15 cellular contexts compared by ENCODE assay signal in genomic region chr5:143806568-143806967, GRCh38. TPM values are rescaled to one million over a fixed set of nuclear protein-coding genes. Genes with fewer than 3 reads are reported as not detected.
A peak's percentile ranks its signal among the peaks of the same experiment; 100 is the strongest.
DNase-seq lines count a peak whose midpoint lies in the region; ATAC-seq and TF ChIP-seq lines count a peak whose summit lies in the region.
"Had no signal": no experiment of that assay in that cellular context is flagged by ENCODE, and none has a peak within 500 bp of the region (broad histone marks: within the 10 kb centered on the region; RNA-seq: fewer than 3 reads in every experiment).

No MANE protein-coding gene starts in this region.

- no peaks in the 10 kb centered on the region for H3K36me3 Mint-ChIP-seq in activated naive CD8-positive, alpha-beta T cell treated with anti-CD3 and anti-CD28 coated beads, Interleukin-2, amount 50 U/mL, for 24 hours (ENCODE audit: low read depth)
- H3K36me3 Mint-ChIP-seq: WTC11 had no signal

- H3K27me3 Mint-ChIP-seq in activated naive CD8-positive, alpha-beta T cell treated with anti-CD3 and anti-CD28 coated beads, Interleukin-2, amount 50 U/mL, for 24 hours, result no peaks in the 10 kb centered on the region
- H3K27me3 Mint-ChIP-seq: central memory CD8-positive, alpha-beta T cell had no signal

- DNase-seq in GM12865 (ENCODE audit: low read depth) (peak; percentile 77), kidney epithelial cell (ENCODE audit: low read depth) (peak; percentile 9), NCI-H526 treated with DMSO at 0.1 percent for 48 hours (lab: John Stamatoyannopoulos, UW) (no peak), AG08395 (ENCODE audit: low spot score) (no peak)
- no peak for DNase-seq in activated naive CD8-positive, alpha-beta T cell treated with anti-CD3 and anti-CD28 coated beads, Interleukin-2, amount 50 U/mL, for 24 hours
- DNase-seq: activated gamma-delta T cell, GDM1, Kasumi-1 had no signal

- no peaks in the 10 kb centered on the region for H3K27me3 ChIP-seq in kidney epithelial cell (ENCODE audit: control insufficient read depth, insufficient read depth, low read length)
- H3K27me3 ChIP-seq: neutrophil had no signal

- no peak overlapping the region for H3K4me3 Mint-ChIP-seq in activated naive CD8-positive, alpha-beta T cell treated with anti-CD3 and anti-CD28 coated beads, Interleukin-2, amount 50 U/mL, for 24 hours
- H3K4me3 Mint-ChIP-seq: central memory CD8-positive, alpha-beta T cell; stimulated activated naive CD8-positive, alpha-beta T cell treated with anti-CD3 and anti-CD28 coated beads, Interleukin-15, Interleukin-2, amounts not matched to agents 100 ng/mL and 50 ng/mL, for 24 hours; WTC11 had no signal

- peaks cover 7% of the 10 kb centered on the region for H3K4me1 Mint-ChIP-seq in activated naive CD8-positive, alpha-beta T cell treated with anti-CD3 and anti-CD28 coated beads, Interleukin-2, amount 50 U/mL, for 24 hours
- H3K4me1 Mint-ChIP-seq: WTC11 had no signal

- TF ChIP-seq CTCF in GM12865 (IDR thresholded peaks at IDR 0.05; ENCODE audit: insufficient read depth, low read depth, low read length, missing control alignments) (no peak), kidney epithelial cell (IDR thresholded peaks at IDR 0.05; ENCODE audit: insufficient read depth, low read length, poor library complexity, severe bottlenecking) (no peak)

- no peak overlapping the region for H3K27ac Mint-ChIP-seq in activated naive CD8-positive, alpha-beta T cell treated with anti-CD3 and anti-CD28 coated beads, Interleukin-2, amount 50 U/mL, for 24 hours
- H3K27ac Mint-ChIP-seq: stimulated activated naive CD8-positive, alpha-beta T cell treated with anti-CD3 and anti-CD28 coated beads, Interleukin-15, Interleukin-2, amounts not matched to agents 100 ng/mL and 50 ng/mL, for 24 hours; WTC11 had no signal

- peak; percentile 51 for ATAC-seq in GM21423 (IDR thresholded peaks at IDR 0.05; ENCODE audit: unreplicated experiment)
- peak; percentile 60 for ATAC-seq in HG03558 (IDR thresholded peaks at IDR 0.05; ENCODE audit: extremely low read depth, unreplicated experiment)
- ATAC-seq in HG03439 (IDR thresholded peaks at IDR 0.05; ENCODE audit: unreplicated experiment), result no peak
- ATAC-seq in activated naive CD8-positive, alpha-beta T cell treated with anti-CD3 and anti-CD28 coated beads, Interleukin-2, amount 50 U/mL, for 24 hours, result no peak
- ATAC-seq: WTC11 had no signal

- H3K36me3 ChIP-seq in kidney epithelial cell (ENCODE audit: control insufficient read depth, insufficient read depth, low read length), result no peaks in the 10 kb centered on the region
- H3K36me3 ChIP-seq: neutrophil had no signal

- H3K4me3 ChIP-seq in GM12865 (ENCODE audit: low read depth, low read length) (peak overlapping the region; percentile 29), kidney epithelial cell (ENCODE audit: low read depth, low read length) (no peak overlapping the region)

- H3K9me3 Mint-ChIP-seq in activated naive CD8-positive, alpha-beta T cell treated with anti-CD3 and anti-CD28 coated beads, Interleukin-2, amount 50 U/mL, for 24 hours, result no peaks in the 10 kb centered on the region
- H3K9me3 Mint-ChIP-seq: central memory CD8-positive, alpha-beta T cell; stimulated activated naive CD8-positive, alpha-beta T cell treated with anti-CD3 and anti-CD28 coated beads, Interleukin-15, Interleukin-2, amounts not matched to agents 100 ng/mL and 50 ng/mL, for 24 hours; WTC11 had no signal

RNA-seq across cellular contexts. Expression of gene HMHB1, which starts 5.4 kb away (rescaled TPM):
- total RNA-seq in kidney epithelial cell, result not detected in 2 replicates
- total RNA-seq: WTC11 had no signal

Comparison
In these comparisons a context has a peak if more than half of its experiments do, and no peak if none do; other contexts are left out.
1. DNase-seq: peak in GM12865 (single experiment) and kidney epithelial cell (single experiment); none in NCI-H526 treated with DMSO at 0.1 percent for 48 hours (single experiment), AG08395 (single experiment) and activated naive CD8-positive, alpha-beta T cell treated with anti-CD3 and anti-CD28 coated beads, Interleukin-2, amount 50 U/mL, for 24 hours (single experiment).
2. ATAC-seq: peak in GM21423 (single experiment) and HG03558 (single experiment); none in HG03439 (single experiment) and activated naive CD8-positive, alpha-beta T cell treated with anti-CD3 and anti-CD28 coated beads, Interleukin-2, amount 50 U/mL, for 24 hours (single experiment).